In the genomic region with DNA sequence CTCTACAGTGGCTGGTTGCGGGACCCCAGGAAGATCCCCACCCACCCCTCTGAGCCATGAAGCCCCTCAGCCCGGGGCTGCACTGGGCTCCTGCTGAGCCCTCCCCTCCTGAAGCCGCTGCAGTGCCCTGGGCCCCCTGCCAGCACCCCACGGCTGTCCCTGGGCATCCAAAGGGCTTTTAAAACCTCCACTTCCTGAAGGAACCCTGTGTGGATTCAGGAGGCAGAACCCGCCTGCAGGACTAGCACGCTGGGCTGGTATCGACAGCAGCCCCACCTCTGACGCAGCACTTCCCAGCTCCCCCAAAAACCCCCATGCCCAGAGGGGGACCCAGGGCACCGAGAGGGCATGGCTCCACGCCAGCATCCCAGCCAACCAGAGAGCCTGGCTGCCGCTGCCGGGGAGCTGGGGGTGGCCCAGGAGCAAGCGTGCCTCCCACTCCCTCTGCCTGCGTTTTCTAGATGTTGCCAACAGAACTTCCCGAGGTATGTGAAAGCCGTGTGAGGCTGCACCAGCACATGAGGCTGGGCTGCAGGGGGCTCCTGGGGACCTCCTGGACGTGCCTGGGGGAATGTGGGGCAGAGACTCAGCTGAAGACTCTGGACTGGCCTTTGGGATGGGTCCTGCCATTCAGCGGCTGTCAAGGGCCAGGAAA, we compare ENCODE assay signal across 12 cellular contexts. TPM values are rescaled to one million over a fixed set of nuclear protein-coding genes. Genes with fewer than 3 reads are reported as not detected.
DNase-seq lines count a peak whose midpoint lies in the region; ATAC-seq and TF ChIP-seq lines count a peak whose summit lies in the region.
"Had no signal": no experiment of that assay in that cellular context is flagged by ENCODE, and none has a peak within 500 bp of the region (broad histone marks: within the 10 kb centered on the region; RNA-seq: fewer than 3 reads in every experiment).

No MANE protein-coding gene starts in this region.

- peak overlapping the region in 4 of 5 donors; percentile 58 to 98 (median 79) for H3K27ac ChIP-seq in adrenal gland
- H3K27ac ChIP-seq: SJCRH30 had no signal

- ATAC-seq in HG03025 (IDR thresholded peaks at IDR 0.05; ENCODE audit: low FRiP score, unreplicated experiment) (no peak), GM18498 (IDR thresholded peaks at IDR 0.05; ENCODE audit: unreplicated experiment) (no peak)
- ATAC-seq: activated T-helper 17 cell treated with anti-CD3 and anti-CD28 coated beads, Interleukin-2, amount 50 U/mL, for 72 hours had no signal

- no peaks in the 10 kb centered on the region for H3K27me3 ChIP-seq in adrenal gland
- H3K27me3 ChIP-seq: SJCRH30 had no signal

- H3K4me1 ChIP-seq in adrenal gland (replicated peaks in 1 of 2), result peaks cover 50 to 55% of the 10 kb centered on the region in 2 donors
- H3K4me1 ChIP-seq: SJCRH30 had no signal

- no peak for TF ChIP-seq POLR2A in adrenal gland (IDR thresholded peaks at IDR 0.05)

- DNase-seq in Daoy (ENCODE audit: low read depth) (peak; percentile 39), adrenal gland (peak; percentile 22 to 68 (median 38)), cardiac septum (ENCODE audit: low spot score) (peak; percentile 78), renal cortical epithelial cell (ENCODE audit: low read depth) (peak; percentile 39), midbrain (lab: John Stamatoyannopoulos, UW) (no peak), occipital lobe (lab: John Stamatoyannopoulos, UW) (no peak)
- DNase-seq: NCI-H1417 treated with DMSO at 0.1 percent for 48 hours, trophoblast cell had no signal

- no peak for TF ChIP-seq CTCF in adrenal gland (IDR thresholded peaks at IDR 0.05)

- H3K36me3 ChIP-seq in adrenal gland (replicated peaks in 1 of 2), result peaks cover 0 to 54% of the 10 kb centered on the region in 2 donors
- H3K36me3 ChIP-seq: SJCRH30 had no signal

- WGBS in adrenal gland, 4 donors, result 12 to 55% (median 39%) methylated on average over 3 to 18 of the region's 18 CpGs

- no peaks in the 10 kb centered on the region for H3K9me3 ChIP-seq in adrenal gland (replicated peaks in 1 of 3)
- H3K9me3 ChIP-seq: SJCRH30 had no signal

- intact Hi-C loops in adrenal gland (cut with DNase I), result no loop called here
- intact Hi-C loops in cardiac septum (cut with DNase I), result loop anchor here (2.0 kb wide), 1 partner anchor 13 kb away; a partner anchor contains a TSS

- no peak overlapping the region for H3K4me3 ChIP-seq in adrenal gland
- H3K4me3 ChIP-seq: SJCRH30 had no signal

RNA-seq across cellular contexts. Expression of a gene that starts 6.3 kb away (rescaled TPM):
- 5.8 and 7.5 TPM in 2 replicates for total RNA-seq in Daoy (2014; rRNA removed; shearing (Covaris generic))
- 100 to 1,000 TPM in 4 of 8 donors, 10 to 100 TPM in 4; 49.2 to 133 (median 107) TPM for total RNA-seq in adrenal gland
- 100 to 1,000 TPM in 1 of 3 donors, 10 to 100 TPM in 2; 13.9 to 245 (median 61.6) TPM for polyA plus RNA-seq in adrenal gland
- total RNA-seq in cardiac septum, result 37.9 TPM
- total RNA-seq in renal cortical epithelial cell, result 41.0 and 102 TPM in 2 replicates
- total RNA-seq in occipital lobe, result 19.7 TPM

RNA-seq across cellular contexts. Expression of a gene that starts 13.7 kb away (rescaled TPM):
- total RNA-seq in Daoy (2014; rRNA removed; shearing (Covaris generic)), result 13.4 and 29.3 TPM in 2 replicates
- total RNA-seq in adrenal gland (10 to 100 TPM in 5 of 8 donors, 1 to 10 TPM in 3; 8.3 to 15.8 (median 12.6) TPM), cardiac septum (5.6 TPM), renal cortical epithelial cell (6.9 and 12.6 TPM in 2 replicates), occipital lobe (37.4 TPM)
- polyA plus RNA-seq in adrenal gland, result 10 to 100 TPM; 12.8 to 19.1 (median 13.5) TPM

RNA-seq across cellular contexts. Expression of a gene that starts 13.7 kb away (rescaled TPM):
- total RNA-seq in Daoy (2014; rRNA removed; shearing (Covaris generic)), result 0.54 and 1.4 TPM in 2 replicates
- total RNA-seq in adrenal gland, result 1 to 10 TPM in 7 of 8 donors, under 1 TPM in 1; 0.69 to 5.7 (median 2.6) TPM
- polyA plus RNA-seq in adrenal gland, result 10 to 100 TPM in 1 of 3 donors, 1 to 10 TPM in 2; 1.3 to 10.6 (median 6.3) TPM
- total RNA-seq in cardiac septum, result 2.3 TPM
- total RNA-seq in renal cortical epithelial cell, result 1.2 and 5.5 TPM in 2 replicates
- total RNA-seq in occipital lobe, result 7.8 TPM

Comparison
In these comparisons a context has a peak if more than half of its experiments do, and no peak if none do; other contexts are left out.
1. DNase-seq: peak in Daoy (single experiment), adrenal gland (7 of 7), cardiac septum (single experiment) and renal cortical epithelial cell (single experiment); none in midbrain (single experiment) and occipital lobe (single experiment).